16 cellular contexts compared by ENCODE assay signal in genomic region chr11:83661491-83662350, GRCh38.
DNase-seq lines count a peak whose midpoint lies in the region; ATAC-seq, FAIRE-seq and TF ChIP-seq lines count a peak whose summit lies in the region.
"Had no signal": no experiment of that assay in that cellular context is flagged by ENCODE, and none has a peak within 500 bp of the region (broad histone marks: within the 10 kb centered on the region; RNA-seq: fewer than 3 reads in every experiment).

No MANE protein-coding gene starts in this region.

- H3K4me3 ChIP-seq in right lobe of liver (no peak overlapping the region), endodermal cell (ENCODE audit: low read length) (no peak overlapping the region)
- H3K4me3 ChIP-seq: BLaER1 treated with 17β-estradiol and CSF1 and Interleukin-3, amounts not matched to agents 10 nM and 100 nM; MG63; Peyer's patch had no signal

- peaks cover 15% of the 10 kb centered on the region for H3K4me1 Mint-ChIP-seq in endodermal cell

- H3K27me3 Mint-ChIP-seq in endodermal cell (ENCODE audit: insufficient read depth), result no peaks in the 10 kb centered on the region

- TF ChIP-seq POLR2A in right lobe of liver (IDR thresholded peaks at IDR 0.05), result no peak

- H3K9me3 Mint-ChIP-seq in endodermal cell, result no peaks in the 10 kb centered on the region

- no peaks in the 10 kb centered on the region for H3K36me3 ChIP-seq in right lobe of liver
- no peaks in the 10 kb centered on the region for H3K36me3 ChIP-seq in endodermal cell (ENCODE audit: control insufficient read depth, insufficient read depth, low read length)
- H3K36me3 ChIP-seq: BLaER1 treated with 17β-estradiol and CSF1 and Interleukin-3, amounts not matched to agents 10 nM and 100 nM; MG63; Peyer's patch had no signal

- H3K36me3 Mint-ChIP-seq in endodermal cell (ENCODE audit: low read depth), result no peaks in the 10 kb centered on the region

- H3K27me3 ChIP-seq in right lobe of liver, result no peaks in the 10 kb centered on the region
- no peaks in the 10 kb centered on the region for H3K27me3 ChIP-seq in endodermal cell (ENCODE audit: control insufficient read depth, insufficient read depth, low read length, poor library complexity, severe bottlenecking)
- H3K27me3 ChIP-seq: BLaER1 treated with 17β-estradiol and CSF1 and Interleukin-3, amounts not matched to agents 10 nM and 100 nM; MG63; Peyer's patch had no signal

- H3K4me1 ChIP-seq in right lobe of liver, result peaks cover 0 to 13% (median 0%) of the 10 kb centered on the region in 4 donors
- no peaks in the 10 kb centered on the region for H3K4me1 ChIP-seq in endodermal cell (ENCODE audit: control insufficient read depth, insufficient read depth, low read length)
- H3K4me1 ChIP-seq: BLaER1 treated with 17β-estradiol and CSF1 and Interleukin-3, amounts not matched to agents 10 nM and 100 nM; Peyer's patch had no signal

- DNase-seq in G401 (ENCODE audit: low spot score) (peak; percentile 80), cerebellar cortex (ENCODE audit: low spot score) (peak; percentile 74), right lobe of liver (peak in 1 of 3 donors; percentile 62), D721Med (ENCODE audit: insufficient read length, low spot score) (no peak), endodermal cell (no peak)
- DNase-seq in activated effector memory CD4-positive, alpha-beta T cell treated with Interleukin-2 at 50 U/mL for 16 hours, result no peak
- DNase-seq: KBM-7, MG63, NCI-H1092 treated with DMSO at 0.1 percent for 48 hours, NCI-H1694 treated with DMSO at 0.1 percent for 48 hours, NCI-H446 treated with DMSO at 0.1 percent for 48 hours, Peyer's patch, Right ventricle myocardium superior had no signal

- TF ChIP-seq CTCF in right lobe of liver (IDR thresholded peaks at IDR 0.05) (no peak), D721Med (IDR thresholded peaks at IDR 0.05; ENCODE audit: insufficient read depth, missing control alignments) (no peak), endodermal cell (conservative IDR thresholded peaks at IDR 0.05) (no peak)

- H3K9me3 ChIP-seq in right lobe of liver (no peaks in the 10 kb centered on the region), endodermal cell (ENCODE audit: control insufficient read depth, low read length) (no peaks in the 10 kb centered on the region)
- H3K9me3 ChIP-seq: BLaER1 treated with 17β-estradiol and CSF1 and Interleukin-3, amounts not matched to agents 10 nM and 100 nM; MG63; Peyer's patch had no signal

- FAIRE-seq in D721Med (lab: Jason Lieb, UNC), result no peak

- H3K27ac Mint-ChIP-seq in endodermal cell, result no peak overlapping the region

- peak; percentile 56 for ATAC-seq in HG03442 (IDR thresholded peaks at IDR 0.05; ENCODE audit: unreplicated experiment)
- ATAC-seq in right lobe of liver, result peak; percentile 88 to 96 (median 92)
- ATAC-seq in GM18909 (IDR thresholded peaks at IDR 0.05; ENCODE audit: poor library complexity, unreplicated experiment), result no peak

- intact Hi-C loops in right lobe of liver (cut with DNase I), result no loop called here

- WGBS in right lobe of liver (ENCODE audit: insufficient coverage, low coverage, low lambda C conversion rate, missing lambda C conversion rate), result 20% methylated on average over 4 of the region's 4 CpGs
- 78 to 91% methylated on average over 3 to 4 of the region's 4 CpGs for WGBS in endodermal cell (ENCODE audit: insufficient coverage in 1 of 2, insufficient read length in 1 of 2), 2 experiments

- H3K27ac ChIP-seq in right lobe of liver (peak overlapping the region in 2 of 3 donors; percentile 21), endodermal cell (ENCODE audit: low read depth, low read length) (no peak overlapping the region)
- H3K27ac ChIP-seq: BLaER1 treated with 17β-estradiol and CSF1 and Interleukin-3, amounts not matched to agents 10 nM and 100 nM; Peyer's patch had no signal

- no peak overlapping the region for H3K4me3 Mint-ChIP-seq in endodermal cell

- in situ Hi-C loops in G401 (cut with HindIII; ENCODE audit: low sequenced_read_pairs), result no loop called here

- H3K9ac ChIP-seq in endodermal cell (ENCODE audit: extremely low read depth, low read length, poor library complexity, severe bottlenecking), result no peak overlapping the region
- H3K9ac ChIP-seq: BLaER1 treated with 17β-estradiol and CSF1 and Interleukin-3, amounts not matched to agents 10 nM and 100 nM had no signal

Comparison
In these comparisons a context has a peak if more than half of its experiments do, and no peak if none do; other contexts are left out.
1. DNase-seq: peak in G401 (single experiment) and cerebellar cortex (single experiment); none in D721Med (single experiment), endodermal cell (single experiment) and activated effector memory CD4-positive, alpha-beta T cell treated with Interleukin-2 at 50 U/mL for 16 hours (single experiment).